1 cellular context compared by ENCODE assay signal in genomic region chr3:72847751-72848702, GRCh38.
TF ChIP-seq lines count a peak whose summit lies in the region.

SHQ1 (minus strand) TSS chr3:72848445; CDS start chr3:72848340, 105 bp downstream.

TF ChIP-seq in HepG2, 621 proteins besides CTCF, POLR2A, EP300 and RAD21 (continued from another document and continues in another):
- TF ChIP-seq ZNF280D (CRISPR knock-in tag; IDR thresholded peaks at IDR 0.05) (peak; percentile 78; the same call in 1 of the 2 replicates), FOXJ3 (CRISPR knock-in tag; IDR thresholded peaks at IDR 0.05; ENCODE audit: borderline replicate concordance) (0 out of 2 replicates have a peak, but pooled peaks have one; percentile 29), TSC22D2 (CRISPR knock-in tag; IDR thresholded peaks at IDR 0.05; ENCODE audit: borderline replicate concordance) (peak; percentile 53; the same call in 1 of the 2 replicates), HNF1B (CRISPR knock-in tag; IDR thresholded peaks at IDR 0.05) (peak; percentile 90), ZNF121 (CRISPR knock-in tag; IDR thresholded peaks at IDR 0.05) (no peak), ZNF230 (CRISPR knock-in tag; IDR thresholded peaks at IDR 0.05) (peak; percentile 91), MED1 (CRISPR knock-in tag; IDR thresholded peaks at IDR 0.05) (peak; percentile 74), ZNF781 (CRISPR knock-in tag; IDR thresholded peaks at IDR 0.05; ENCODE audit: borderline replicate concordance, not compliant biosample characterization) (peak; percentile 95), ZNF710 (CRISPR knock-in tag; IDR thresholded peaks at IDR 0.05; ENCODE audit: borderline replicate concordance) (0 out of 2 replicates have a peak, but pooled peaks have one; percentile 9), GATA4 (IDR thresholded peaks at IDR 0.05; ENCODE audit: borderline replicate concordance, low read depth) (no peak), TAF1 (CRISPR knock-in tag; IDR thresholded peaks at IDR 0.05) (peak; percentile 71), HOXA5 (CRISPR knock-in tag; IDR thresholded peaks at IDR 0.05) (peak; percentile 68), ZNF224 (CRISPR knock-in tag; IDR thresholded peaks at IDR 0.05) (no peak), ZNF747 (CRISPR knock-in tag; IDR thresholded peaks at IDR 0.05; ENCODE audit: borderline replicate concordance) (peak; percentile 86; the same call in 1 of the 2 replicates), ZBTB44 (CRISPR knock-in tag; IDR thresholded peaks at IDR 0.05) (no peak), ZNF580 (CRISPR knock-in tag; IDR thresholded peaks at IDR 0.05; ENCODE audit: borderline replicate concordance, low read depth) (peak; percentile 56; the same call in 1 of the 2 replicates), NR2F2 (IDR thresholded peaks at IDR 0.05; ENCODE audit: borderline replicate concordance, low read depth) (no peak), ZNF281 (CRISPR knock-in tag; IDR thresholded peaks at IDR 0.05; ENCODE audit: borderline replicate concordance) (peak; percentile 14; the same call in 1 of the 2 replicates), DRAP1 (CRISPR knock-in tag; IDR thresholded peaks at IDR 0.05) (peak; percentile 9; the same call in 1 of the 2 replicates), TAF15 (IDR thresholded peaks at IDR 0.05; ENCODE audit: low read depth, low read length, poor library complexity, severe bottlenecking) (no peak), ARNT2 (CRISPR knock-in tag; IDR thresholded peaks at IDR 0.05; ENCODE audit: low read depth) (peak; percentile 88; the same call in 1 of the 2 replicates), BATF2 (CRISPR knock-in tag; IDR thresholded peaks at IDR 0.05) (no peak; the same call in 1 of the 2 replicates), USF2 (IDR thresholded peaks at IDR 0.05; ENCODE audit: low read depth, low read length) (no peak), USF2 (CRISPR knock-in tag; IDR thresholded peaks at IDR 0.05; ENCODE audit: borderline replicate concordance) (no peak), GATAD1 (CRISPR knock-in tag; IDR thresholded peaks at IDR 0.05) (peak; percentile 92), JUN (CRISPR knock-in tag; IDR thresholded peaks at IDR 0.05) (0 out of 2 replicates have a peak, but pooled peaks have one; percentile 30), ARNT (IDR thresholded peaks at IDR 0.05) (no peak), SALL1 (CRISPR knock-in tag; IDR thresholded peaks at IDR 0.05) (peak; percentile 89), PHF20 (CRISPR knock-in tag; IDR thresholded peaks at IDR 0.05) (peak; percentile 91), HMGA1 (CRISPR knock-in tag; conservative IDR thresholded peaks at IDR 0.05) (no peak), MTA3 (CRISPR knock-in tag; IDR thresholded peaks at IDR 0.05) (no peak), RNF219 (CRISPR knock-in tag; IDR thresholded peaks at IDR 0.05) (no peak), ATF7 (IDR thresholded peaks at IDR 0.05) (no peak), ATF7 (CRISPR knock-in tag; IDR thresholded peaks at IDR 0.05) (no peak), HOXD1 (CRISPR knock-in tag; IDR thresholded peaks at IDR 0.05) (peak; percentile 80; the same call in 1 of the 2 replicates), SMARCE1 (IDR thresholded peaks at IDR 0.05; ENCODE audit: borderline replicate concordance) (no peak), E2F5 (CRISPR knock-in tag; conservative IDR thresholded peaks at IDR 0.05) (peak; percentile 90), ZNF337 (CRISPR knock-in tag; IDR thresholded peaks at IDR 0.05; ENCODE audit: borderline replicate concordance, low read depth) (no peak), CHCHD3 (CRISPR knock-in tag; IDR thresholded peaks at IDR 0.05) (peak; percentile 87; the same call in 1 of the 2 replicates), ZSCAN20 (CRISPR knock-in tag; IDR thresholded peaks at IDR 0.05; ENCODE audit: borderline replicate concordance) (no peak), HNRNPLL (IDR thresholded peaks at IDR 0.05; ENCODE audit: low read depth, low read length, poor library complexity, severe bottlenecking) (peak; percentile 93), MZF1 (CRISPR knock-in tag; IDR thresholded peaks at IDR 0.05; ENCODE audit: borderline replicate concordance) (no peak)
